In the genomic region with DNA sequence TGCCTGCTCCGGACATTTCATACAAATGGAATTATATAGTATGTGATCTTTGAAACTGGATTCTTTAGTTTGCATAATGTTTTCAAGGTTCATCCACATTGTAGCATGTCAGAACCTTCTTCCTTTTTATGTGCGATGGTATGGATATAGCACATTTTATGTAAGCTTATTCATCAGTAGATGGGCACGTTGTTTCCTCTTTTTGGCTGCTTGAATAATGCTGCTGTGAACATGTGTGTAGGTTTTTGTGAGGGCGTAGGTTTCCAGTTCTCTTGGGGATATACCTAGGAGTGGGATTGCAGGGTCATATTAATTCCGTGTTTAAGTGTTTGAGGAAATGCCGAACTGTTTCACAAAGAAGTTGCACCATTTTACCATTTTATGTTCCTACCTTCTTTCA, we compare ENCODE assay signal across 14 cellular contexts.
DNase-seq lines count a peak whose midpoint lies in the region; ATAC-seq, FAIRE-seq and TF ChIP-seq lines count a peak whose summit lies in the region.
"Had no signal": no experiment of that assay in that cellular context is flagged by ENCODE, and none has a peak within 500 bp of the region (broad histone marks: within the 10 kb centered on the region; RNA-seq: fewer than 3 reads in every experiment).

No MANE protein-coding gene starts in this region.

- POLR2A ChIA-PET in K562 (lab: Yijun Ruan, JAX), result no interaction called here

- WGBS in K562 (ENCODE audit: insufficient coverage, low coverage, missing lambda C conversion rate), result 64% methylated on average over 6 of the region's 6 CpGs

- in situ Hi-C loops in KBM-7 (cut with MboI; ENCODE audit: low pct_unique_long_range_greater_than_20kb, low sequenced_read_pairs), result no loop called here
- in situ Hi-C loops in K562 (cut with MboI), result no loop called here

- ATAC-seq in K562, result no peak
- no peak for ATAC-seq in left colon

- no TSS peak for BruUV-seq in K562 (replicated peaks; lab: Mats Ljungman, UMichigan)

- no peak overlapping the region for H3K27ac ChIP-seq in K562 (ENCODE audit: extremely low read depth, low read depth, low read length)
- H3K27ac ChIP-seq: GM23248 had no signal

- no peak for TF ChIP-seq CTCF in K562 (IDR thresholded peaks at IDR 0.05 in 2 of 3, conservative IDR thresholded peaks at IDR 0.05 in 1 of 3; ENCODE audit: insufficient read depth in 2 of 3, low read depth in 1 of 3, low read length in 3 of 3)

- TF ChIP-seq POLR2A in K562 (conservative IDR thresholded peaks at IDR 0.05), result no peak

- no peak for FAIRE-seq in K562 (lab: Jason Lieb, UNC)
- FAIRE-seq: RCC 7860 had no signal

- no peaks in the 10 kb centered on the region for H3K9me1 ChIP-seq in K562 (ENCODE audit: control insufficient read depth, insufficient read depth, low read length)

- peak; percentile 85 for DNase-seq in CD1c-positive myeloid dendritic cell (ENCODE audit: extremely low spot score)
- peak; percentile 53 for DNase-seq in KBM-7
- peak; percentile 77 for DNase-seq in NOMO-1 treated with DMSO at 0.1 percent for 48 hours (lab: John Stamatoyannopoulos, UW; ENCODE audit: unreplicated experiment)
- no peak for DNase-seq in K562 (ENCODE audit: extremely low read depth in 1 of 4, low spot score in 3 of 4)
- DNase-seq in foreskin melanocyte, result no peak
- no peak for DNase-seq in LoVo (ENCODE audit: low spot score)
- DNase-seq in left colon, result no peak
- DNase-seq in globus pallidus (ENCODE audit: low spot score), result no peak
- DNase-seq: CD4-positive, alpha-beta T cell; GM23248; HCEC 1CT; NCI-H69; Right ventricle myocardium superior had no signal

- H2AFZ ChIP-seq in K562 (ENCODE audit: low read depth, low read length), result peak overlapping the region; percentile 84
- H2AFZ ChIP-seq: GM23248 had no signal

- CTCF ChIA-PET in K562 (lab: Yijun Ruan, JAX; ENCODE audit: low intra/inter-chr PET ratio), result no interaction called here

- no peaks in the 10 kb centered on the region for H3K36me3 ChIP-seq in K562 (ENCODE audit: control insufficient read depth, insufficient read depth, low read length)

- no peaks in the 10 kb centered on the region for H3K27me3 ChIP-seq in K562 (ENCODE audit: control insufficient read depth in 2 of 2, insufficient read depth in 2 of 2, low read length in 2 of 2)

- H3K79me2 ChIP-seq in K562 (ENCODE audit: control insufficient read depth, insufficient read depth, low read length), result no peaks in the 10 kb centered on the region

- no peaks in the 10 kb centered on the region for H3K9me3 ChIP-seq in K562 (replicated peaks; ENCODE audit: control insufficient read depth, insufficient read depth, low read depth, low read length)

- no peak overlapping the region for H3K4me2 ChIP-seq in K562 (ENCODE audit: insufficient read depth, low read length)

- H3K4me1 ChIP-seq in K562 (replicated peaks in 1 of 2; ENCODE audit: control insufficient read depth in 2 of 2, insufficient read depth in 2 of 2, low read length in 2 of 2), result peaks cover 33 to 61% of the 10 kb centered on the region in 2 experiments

- no peak overlapping the region for H3K4me3 ChIP-seq in K562
- H3K4me3 ChIP-seq: GM23248 had no signal

- H4K20me1 ChIP-seq in K562 (replicated peaks; ENCODE audit: control insufficient read depth, insufficient read depth, low read length), result no peaks in the 10 kb centered on the region

- TF ChIP-seq RAD21 in K562 (CRISPR knock-in tag; conservative IDR thresholded peaks at IDR 0.05 in 1 of 2, IDR thresholded peaks at IDR 0.05 in 1 of 2), result no peak

- no peak for TF ChIP-seq EP300 in K562 (IDR thresholded peaks at IDR 0.05; ENCODE audit: low read length)

- intact Hi-C loops in K562 (cut with micrococcal nuclease), result loop anchor here (2.0 to 10.0 kb wide), 2 partner anchors 187 to 369 kb away; partner anchors contain the start of gene NR3C1
- intact Hi-C loops in left colon (cut with DNase I, micrococcal nuclease), result no loop called here

- H3K9ac ChIP-seq in K562 (ENCODE audit: insufficient read depth in 1 of 2, low read depth in 2 of 2, low read length in 2 of 2), result no peak overlapping the region
- H3K9ac ChIP-seq: GM23248 had no signal

TF ChIP-seq in K562, 482 proteins besides CTCF, POLR2A, EP300 and RAD21:
- TF ChIP-seq RFX7 (CRISPR knock-in tag; IDR thresholded peaks at IDR 0.05) (no peak), ATF7 (IDR thresholded peaks at IDR 0.05) (no peak), SRSF1 (IDR thresholded peaks at IDR 0.05; ENCODE audit: low read depth, low read length) (no peak), NFRKB (IDR thresholded peaks at IDR 0.05; ENCODE audit: low read depth) (no peak), ARID1B (IDR thresholded peaks at IDR 0.05) (no peak), UBTF (IDR thresholded peaks at IDR 0.05; ENCODE audit: borderline replicate concordance in 1 of 2, low read depth in 2 of 2, low read length in 2 of 2) (no peak), ZNF354B (CRISPR knock-in tag; IDR thresholded peaks at IDR 0.05) (no peak), MCM5 (IDR thresholded peaks at IDR 0.05; ENCODE audit: low read depth) (no peak), GABPA (tag; conservative IDR thresholded peaks at IDR 0.05; ENCODE audit: low read depth) (no peak), SUPT5H (IDR thresholded peaks at IDR 0.05) (no peak), C11orf30 (IDR thresholded peaks at IDR 0.05; ENCODE audit: low read depth) (no peak), FOSL1 (tag; conservative IDR thresholded peaks at IDR 0.05) (no peak)
- TF ChIP-seq, protein P1, sequence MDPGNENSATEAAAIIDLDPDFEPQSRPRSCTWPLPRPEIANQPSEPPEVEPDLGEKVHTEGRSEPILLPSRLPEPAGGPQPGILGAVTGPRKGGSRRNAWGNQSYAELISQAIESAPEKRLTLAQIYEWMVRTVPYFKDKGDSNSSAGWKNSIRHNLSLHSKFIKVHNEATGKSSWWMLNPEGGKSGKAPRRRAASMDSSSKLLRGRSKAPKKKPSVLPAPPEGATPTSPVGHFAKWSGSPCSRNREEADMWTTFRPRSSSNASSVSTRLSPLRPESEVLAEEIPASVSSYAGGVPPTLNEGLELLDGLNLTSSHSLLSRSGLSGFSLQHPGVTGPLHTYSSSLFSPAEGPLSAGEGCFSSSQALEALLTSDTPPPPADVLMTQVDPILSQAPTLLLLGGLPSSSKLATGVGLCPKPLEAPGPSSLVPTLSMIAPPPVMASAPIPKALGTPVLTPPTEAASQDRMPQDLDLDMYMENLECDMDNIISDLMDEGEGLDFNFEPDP (CRISPR knock-in tag; IDR thresholded peaks at IDR 0.05), result no peak
- TF ChIP-seq, protein P2, sequence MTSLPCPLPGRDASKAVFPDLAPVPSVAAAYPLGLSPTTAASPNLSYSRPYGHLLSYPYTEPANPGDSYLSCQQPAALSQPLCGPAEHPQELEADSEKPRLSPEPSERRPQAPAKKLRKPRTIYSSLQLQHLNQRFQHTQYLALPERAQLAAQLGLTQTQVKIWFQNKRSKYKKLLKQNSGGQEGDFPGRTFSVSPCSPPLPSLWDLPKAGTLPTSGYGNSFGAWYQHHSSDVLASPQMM (CRISPR knock-in tag; IDR thresholded peaks at IDR 0.05), result no peak
TF ChIP-seq in K562: peak in this region for 0.

Comparison
In these comparisons a context has a peak if more than half of its experiments do, and no peak if none do; other contexts are left out.
1. DNase-seq: peak in CD1c-positive myeloid dendritic cell (single experiment), KBM-7 (single experiment) and NOMO-1 treated with DMSO at 0.1 percent for 48 hours (single experiment); none in K562 (0 of 4), foreskin melanocyte (single experiment), LoVo (single experiment), left colon (0 of 2) and globus pallidus (single experiment).